17 cellular contexts compared by ENCODE assay signal in genomic region chr11:103897156-103897555, GRCh38.
A peak's percentile ranks its signal among the peaks of the same experiment; 100 is the strongest.
DNase-seq lines count a peak whose midpoint lies in the region; ATAC-seq and TF ChIP-seq lines count a peak whose summit lies in the region.
"Had no signal": no experiment of that assay in that cellular context is flagged by ENCODE, and none has a peak within 500 bp of the region (broad histone marks: within the 10 kb centered on the region; RNA-seq: fewer than 3 reads in every experiment).

No MANE protein-coding gene starts in this region.

- no peak overlapping the region for H3K4me3 ChIP-seq in A673 (ENCODE audit: low read depth, low read length, poor library complexity, severe bottlenecking)
- H3K4me3 ChIP-seq: gastrocnemius medialis had no signal

- BruUV-seq in A673 (replicated peaks; lab: Mats Ljungman, UMichigan), result no TSS peak

- no peaks in the 10 kb centered on the region for H3K9me3 ChIP-seq in A673 (ENCODE audit: low read depth, low read length, poor library complexity, severe bottlenecking)
- H3K9me3 ChIP-seq: gastrocnemius medialis had no signal

- H3K36me3 ChIP-seq in A673 (ENCODE audit: insufficient read depth, low read length, poor library complexity, severe bottlenecking), result no peaks in the 10 kb centered on the region
- H3K36me3 ChIP-seq: gastrocnemius medialis had no signal

- POLR2A ChIA-PET in A673 (lab: Charles Lee; ENCODE audit: low non-redundant PET), result no interaction called here

- DNase-seq in A673 (ENCODE audit: low spot score) (peak; percentile 25), EL (no peak), occipital lobe (lab: John Stamatoyannopoulos, UW) (no peak)
- DNase-seq: activated CD8-positive, alpha-beta memory T cell treated with anti-CD3 and anti-CD28 coated beads, Interleukin-2, amount 10 ng/mL, durations not matched to agents 7 days and 5 days; activated gamma-delta T cell treated with Interleukin-2 at 50 U/mL for 16 hours; cerebellar nuclear complex; gastrocnemius medialis; left colon; NCI-H748 treated with DMSO at 0.1 percent for 48 hours; right cardiac atrium; stimulated activated naive CD8-positive, alpha-beta T cell treated with anti-CD3 and anti-CD28 coated beads, Interleukin-15, Interleukin-2, amounts not matched to agents 100 U/mL and 50 U/mL, for 24 hours; trophoblast cell had no signal

- H3K4me1 ChIP-seq in A673 (ENCODE audit: insufficient read depth, low read length, poor library complexity, severe bottlenecking), result peaks cover 9% of the 10 kb centered on the region
- H3K4me1 ChIP-seq: gastrocnemius medialis had no signal

- TF ChIP-seq CTCF in A673 (conservative IDR thresholded peaks at IDR 0.05; ENCODE audit: low read depth, low read length), result no peak

- CTCF ChIA-PET in A673 (lab: Charles Lee), result no interaction called here

- H3K27ac ChIP-seq in A673 (ENCODE audit: low read depth, low read length, poor library complexity, severe bottlenecking), result no peak overlapping the region
- H3K27ac ChIP-seq: gastrocnemius medialis had no signal

- H3K27me3 ChIP-seq in A673 (replicated peaks; ENCODE audit: insufficient read depth, low read depth, low read length, poor library complexity), result no peaks in the 10 kb centered on the region
- H3K27me3 ChIP-seq: gastrocnemius medialis had no signal

- ATAC-seq in GM19035 (IDR thresholded peaks at IDR 0.05; ENCODE audit: unreplicated experiment), result peak; percentile 29
- ATAC-seq in HG03432 (IDR thresholded peaks at IDR 0.05; ENCODE audit: unreplicated experiment), result peak; percentile 22
- peak; percentile 24; the same call in 2 of the 3 replicates for ATAC-seq in SK-N-SH treated with all-trans-retinoic acid at 6 μM for 48 hours
- no peak for ATAC-seq in GM21423 (IDR thresholded peaks at IDR 0.05; ENCODE audit: unreplicated experiment)
- ATAC-seq in HG02678 (IDR thresholded peaks at IDR 0.05; ENCODE audit: unreplicated experiment), result no peak
- ATAC-seq: activated CD8-positive, alpha-beta memory T cell treated with anti-CD3 and anti-CD28 coated beads, Interleukin-2, amount 10 ng/mL, durations not matched to agents 7 days and 5 days; gastrocnemius medialis; left colon; right cardiac atrium; stimulated activated naive CD8-positive, alpha-beta T cell treated with anti-CD3 and anti-CD28 coated beads, Interleukin-15, Interleukin-2, amounts not matched to agents 100 U/mL and 50 U/mL, for 24 hours had no signal

- intact Hi-C loops in A673 (cut with micrococcal nuclease; ENCODE audit: unreplicated experiment), result no loop called here

TF ChIP-seq in SK-N-SH treated with all-trans-retinoic acid at 6 μM for 48 hours, 23 proteins besides CTCF, POLR2A, EP300 and RAD21:
- TF ChIP-seq ISL1 (CRISPR knock-in tag; IDR thresholded peaks at IDR 0.05) (no peak), ZFP30 (CRISPR knock-in tag; IDR thresholded peaks at IDR 0.05) (no peak), BACH2 (CRISPR knock-in tag; IDR thresholded peaks at IDR 0.05; ENCODE audit: borderline replicate concordance) (no peak), ZNF8 (CRISPR knock-in tag; IDR thresholded peaks at IDR 0.05) (no peak), TOX (CRISPR knock-in tag; IDR thresholded peaks at IDR 0.05; ENCODE audit: borderline replicate concordance) (no peak), CSRNP3 (CRISPR knock-in tag; IDR thresholded peaks at IDR 0.05) (no peak), TSHZ2 (CRISPR knock-in tag; IDR thresholded peaks at IDR 0.05) (no peak), CREB5 (CRISPR knock-in tag; IDR thresholded peaks at IDR 0.05; ENCODE audit: low read depth) (no peak), PPARA (CRISPR knock-in tag; IDR thresholded peaks at IDR 0.05; ENCODE audit: borderline replicate concordance) (no peak), ZNF565 (CRISPR knock-in tag; conservative IDR thresholded peaks at IDR 0.05; ENCODE audit: low read depth) (no peak), ARNTL (CRISPR knock-in tag; IDR thresholded peaks at IDR 0.05; ENCODE audit: borderline replicate concordance, low read depth) (no peak), PATZ1 (CRISPR knock-in tag; IDR thresholded peaks at IDR 0.05; ENCODE audit: borderline replicate concordance) (no peak)

Comparison
In these comparisons a context has a peak if more than half of its experiments do, and no peak if none do; other contexts are left out.
1. ATAC-seq: peak in GM19035 (single experiment), HG03432 (single experiment) and SK-N-SH treated with all-trans-retinoic acid at 6 μM for 48 hours (single experiment); none in GM21423 (single experiment) and HG02678 (single experiment).